ENCODE assay signal across 18 cellular contexts in genomic region chr11:44031549-44031948, GRCh38. TPM values are rescaled to one million over a fixed set of nuclear protein-coding genes. Genes with fewer than 3 reads are reported as not detected.
A peak's percentile ranks its signal among the peaks of the same experiment; 100 is the strongest.
DNase-seq lines count a peak whose midpoint lies in the region; ATAC-seq and TF ChIP-seq lines count a peak whose summit lies in the region.
"Had no signal": no experiment of that assay in that cellular context is flagged by ENCODE, and none has a peak within 500 bp of the region (broad histone marks: within the 10 kb centered on the region; RNA-seq: fewer than 3 reads in every experiment).

No MANE protein-coding gene starts in this region.

- TF ChIP-seq CTCF in ascending aorta (IDR thresholded peaks at IDR 0.05) = no peak
- no peak for TF ChIP-seq CTCF in gastroesophageal sphincter (IDR thresholded peaks at IDR 0.05)
- TF ChIP-seq CTCF in psoas muscle (IDR thresholded peaks at IDR 0.05) = no peak
- TF ChIP-seq CTCF in transverse colon (IDR thresholded peaks at IDR 0.05) = no peak
- no peak for TF ChIP-seq CTCF in GM10266 (IDR thresholded peaks at IDR 0.05; ENCODE audit: control insufficient read depth, insufficient read depth, low read depth, missing control alignments)

- no peaks in the 10 kb centered on the region for H3K9me3 ChIP-seq in ascending aorta
- H3K9me3 ChIP-seq in gastroesophageal sphincter = no peaks in the 10 kb centered on the region
- H3K9me3 ChIP-seq in psoas muscle = no peaks in the 10 kb centered on the region
- H3K9me3 ChIP-seq in transverse colon = no peaks in the 10 kb centered on the region

- TF ChIP-seq EP300 in gastroesophageal sphincter (IDR thresholded peaks at IDR 0.05) (no peak), transverse colon (IDR thresholded peaks at IDR 0.05; ENCODE audit: low read depth) (no peak)

- in situ Hi-C loops in transverse colon (cut with MboI; ENCODE audit: low pct_ligation_motif_present in 1 of 4, low pct_unique_long_range_greater_than_20kb in 1 of 4, low sequenced_read_pairs in 3 of 4) = loop anchor here in 1 of 4 donors (10.0 kb wide), 1 partner anchor 137 kb away; no protein-coding TSS in a partner anchor

- no peaks in the 10 kb centered on the region for H3K36me3 ChIP-seq in ascending aorta
- H3K36me3 ChIP-seq in gastroesophageal sphincter = no peaks in the 10 kb centered on the region
- H3K36me3 ChIP-seq in psoas muscle (ENCODE audit: insufficient read depth in 1 of 2, low read depth in 1 of 2) = no peaks in the 10 kb centered on the region
- H3K36me3 ChIP-seq in transverse colon = no peaks in the 10 kb centered on the region
- H3K36me3 ChIP-seq: brain microvascular endothelial cell had no signal

- WGBS in gastroesophageal sphincter (ENCODE audit: low coverage in 1 of 2), 2 donors = 70 to 95% methylated on average over 2 to 4 of the region's 5 CpGs
- WGBS in psoas muscle, 3 donors = 89 to 97% (median 94%) methylated on average over 5 of the region's 5 CpGs
- 88% methylated on average over 5 of the region's 5 CpGs; no CpG with 5 or more reads in 1 of the 2 donors for WGBS in transverse colon (ENCODE audit: low coverage in 1 of 2), 2 donors

- no peak for DNase-seq in ascending aorta (ENCODE audit: low spot score in 2 of 2)
- no peak for DNase-seq in psoas muscle
- no peak for DNase-seq in transverse colon
- DNase-seq in erythroblast (lab: John Stamatoyannopoulos, UW) = no peak
- no peak for DNase-seq in GM10266 (ENCODE audit: extremely low spot score)
- DNase-seq in activated CD8-positive, alpha-beta memory T cell treated with anti-CD3 and anti-CD28 coated beads, Interleukin-2, amount 50 U/mL, for 48 hours = no peak
- DNase-seq: CD8-positive, alpha-beta T cell; SHP77 treated with DMSO at 0.1 percent for 48 hours; stimulated activated CD4-positive, alpha-beta T cell treated with anti-CD3 and anti-CD28 coated beads, Interleukin-12 subunit alpha, Interleukin-12 subunit beta, amount 100 ng/mL, for 4 hours had no signal

- H3K27me3 ChIP-seq in ascending aorta (no peaks in the 10 kb centered on the region), gastroesophageal sphincter (no peaks in the 10 kb centered on the region), psoas muscle (ENCODE audit: insufficient read depth in 3 of 3, low read length in 2 of 3) (no peaks in the 10 kb centered on the region), transverse colon (no peaks in the 10 kb centered on the region)
- H3K27me3 ChIP-seq: brain microvascular endothelial cell had no signal

- intact Hi-C loops in ascending aorta (cut with DNase I) = loop anchor here (5.0 kb wide), 3 partner anchors 69 to 344 kb away; no protein-coding TSS in a partner anchor
- intact Hi-C loops in psoas muscle (cut with DNase I) = loop anchor here in 1 of 2 donors (5.0 kb wide), 1 partner anchor 44 kb away; no protein-coding TSS in a partner anchor
- intact Hi-C loops in transverse colon (cut with DNase I; ENCODE audit: low total_unique reads) = loop anchor here (10.0 kb wide), 1 partner anchor 347 kb away; the partner anchor contains the start of gene HSD17B12

- no peak for TF ChIP-seq POLR2A in gastroesophageal sphincter (IDR thresholded peaks at IDR 0.05)
- no peak for TF ChIP-seq POLR2A in transverse colon (IDR thresholded peaks at IDR 0.05)
- TF ChIP-seq POLR2A in erythroblast (IDR thresholded peaks at IDR 0.05; ENCODE audit: low read length) = no peak

- H3K27ac ChIP-seq in ascending aorta (peak overlapping the region; percentile 92 to 96), gastroesophageal sphincter (peak overlapping the region in 3 of 4 donors; percentile 47 to 64 (median 62)), psoas muscle (peak overlapping the region; percentile 3), transverse colon (peak overlapping the region; percentile 59 to 70 (median 66))
- H3K27ac ChIP-seq: brain microvascular endothelial cell had no signal

- ATAC-seq in gastroesophageal sphincter (no peak), psoas muscle (no peak)
- ATAC-seq: CD8-positive, alpha-beta T cell; GM23338 had no signal

- no peak overlapping the region for H3K4me3 ChIP-seq in ascending aorta
- no peak overlapping the region for H3K4me3 ChIP-seq in gastroesophageal sphincter
- H3K4me3 ChIP-seq in psoas muscle = no peak overlapping the region
- no peak overlapping the region for H3K4me3 ChIP-seq in transverse colon
- H3K4me3 ChIP-seq: GM23338 had no signal

- H3K4me1 ChIP-seq in ascending aorta = peaks cover 29 to 44% of the 10 kb centered on the region in 2 donors
- peaks cover 0 to 39% (median 3%) of the 10 kb centered on the region in 3 donors for H3K4me1 ChIP-seq in gastroesophageal sphincter
- H3K4me1 ChIP-seq in psoas muscle = peaks cover 8% of the 10 kb centered on the region
- H3K4me1 ChIP-seq in transverse colon = peaks cover 0 to 2% (median 0%) of the 10 kb centered on the region in 4 donors

RNA-seq across cellular contexts. Expression of gene ACCSL, which starts 16.2 kb away (rescaled TPM):
- total RNA-seq in ascending aorta (not detected), gastroesophageal sphincter (not detected), psoas muscle (not detected), transverse colon (not detected)
- under 1 TPM in 1 of 3 donors, not detected in 2; 0.01 TPM for polyA plus RNA-seq in psoas muscle
- total RNA-seq: activated T-helper 1 cell treated with anti-CD3 and anti-CD28 coated beads, Interleukin-12 subunit alpha, Interleukin-12 subunit beta, Interleukin-2, Interleukin-4 antibody, amounts not matched to agents 30 ng/mL and 10 ng/mL and 1 ng/mL, durations not matched to agents 14 hours and 24 hours and 36 hours; CD8-positive, alpha-beta T cell; endothelial cell of umbilical vein; GM23338; kidney; MCF 10A; neural crest cell; subcutaneous adipose tissue had no signal
- polyA plus RNA-seq: endothelial cell of umbilical vein, GM23338 had no signal

RNA-seq across cellular contexts. Expression of gene ACCS, which starts 34.5 kb away (rescaled TPM):
- total RNA-seq in ascending aorta (8.5 TPM), gastroesophageal sphincter (10 to 100 TPM in 3 of 4 donors, 1 to 10 TPM in 1; 4.5 to 26.3 (median 17.3) TPM), psoas muscle (1 to 10 TPM; 3.5 to 7.1 (median 3.8) TPM), transverse colon (10 to 100 TPM; 17.6 to 88.3 (median 29.5) TPM)
- polyA plus RNA-seq in psoas muscle = 1 to 10 TPM; 1.5 to 5.9 (median 1.8) TPM

Comparison
In these comparisons a context has a peak if more than half of its experiments do, and no peak if none do; other contexts are left out.
1. H3K27ac ChIP-seq: peak in every context shown above with its lines; median percentile 94 in ascending aorta; 66 in transverse colon; 62 in gastroesophageal sphincter; 3 in psoas muscle.